In genomic region chr15:90232941-90233700, GRCh38 we compare ENCODE assay signal across 8 cellular contexts. TPM values are rescaled to one million over a fixed set of nuclear protein-coding genes. Genes with fewer than 3 reads are reported as not detected.
DNase-seq lines count a peak whose midpoint lies in the region; ATAC-seq and TF ChIP-seq lines count a peak whose summit lies in the region.

No MANE protein-coding gene starts in this region.

- H3K27ac ChIP-seq in BLaER1 treated with 17β-estradiol and CSF1 and Interleukin-3, amounts not matched to agents 10 nM and 100 nM, result peak overlapping the region; percentile 68 to 89 (median 84)
- H3K27ac ChIP-seq in right atrium auricular region (peak overlapping the region; percentile 86 to 87), gastrocnemius medialis (peak overlapping the region; percentile 86 to 96 (median 94))

- H3K4me3 ChIP-seq in BLaER1 treated with 17β-estradiol and CSF1 and Interleukin-3, amounts not matched to agents 10 nM and 100 nM, result peak overlapping the region; percentile 77 to 95 (median 88)
- H3K4me3 ChIP-seq in right atrium auricular region, result peak overlapping the region; percentile 69 to 85
- peak overlapping the region; percentile 84 to 99 (median 94) for H3K4me3 ChIP-seq in gastrocnemius medialis

- H3K9me3 Mint-ChIP-seq in activated naive CD8-positive, alpha-beta T cell treated with anti-CD3 and anti-CD28 coated beads, Interleukin-2, amount 10 ng/mL, durations not matched to agents 7 days and 5 days, result no peaks in the 10 kb centered on the region

- peak; percentile 50 for DNase-seq in SK-MEL-5 (ENCODE audit: low read depth, low spot score)
- DNase-seq in activated naive CD8-positive, alpha-beta T cell treated with anti-CD3 and anti-CD28 coated beads, Interleukin-2, amount 10 ng/mL, durations not matched to agents 7 days and 5 days, result peak; percentile 73
- DNase-seq in right atrium auricular region (ENCODE audit: low spot score), result peak; percentile 75
- DNase-seq in gastrocnemius medialis, result peak in 1 of 2 donors; percentile 60
- no peak for DNase-seq in DMS79 treated with DMSO at 0.1 percent for 48 hours (lab: John Stamatoyannopoulos, UW)

- H3K9me3 ChIP-seq in BLaER1 treated with 17β-estradiol and CSF1 and Interleukin-3, amounts not matched to agents 10 nM and 100 nM (replicated peaks in 1 of 11), result no peaks in the 10 kb centered on the region
- H3K9me3 ChIP-seq in right atrium auricular region, result no peaks in the 10 kb centered on the region
- H3K9me3 ChIP-seq in gastrocnemius medialis, result no peaks in the 10 kb centered on the region

- H3K27me3 Mint-ChIP-seq in activated naive CD8-positive, alpha-beta T cell treated with anti-CD3 and anti-CD28 coated beads, Interleukin-2, amount 10 ng/mL, durations not matched to agents 7 days and 5 days, result no peaks in the 10 kb centered on the region

- H3K4me1 ChIP-seq in BLaER1 treated with 17β-estradiol and CSF1 and Interleukin-3, amounts not matched to agents 10 nM and 100 nM, result peaks cover 41 to 47% (median 45%) of the 10 kb centered on the region in 10 experiments
- H3K4me1 ChIP-seq in right atrium auricular region (peaks cover 0 to 50% of the 10 kb centered on the region in 2 donors), gastrocnemius medialis (peaks cover 32 to 44% of the 10 kb centered on the region in 2 donors)

- H4K20me1 ChIP-seq in BLaER1 treated with 17β-estradiol and CSF1 and Interleukin-3, amounts not matched to agents 10 nM and 100 nM, result peaks cover 5 to 55% (median 28%) of the 10 kb centered on the region in 11 experiments; a peak in 16 of 22 replicates

- intact Hi-C loops in gastrocnemius medialis (cut with DNase I; ENCODE audit: low total_unique reads), result loop anchor here (2.0 kb wide), 1 partner anchor 58 kb away; no protein-coding TSS in a partner anchor

- no peak for TF ChIP-seq POLR2A in gastrocnemius medialis (IDR thresholded peaks at IDR 0.05)

- TF ChIP-seq CTCF in right atrium auricular region (IDR thresholded peaks at IDR 0.05), result peak in 1 of 2 donors; percentile 62
- peak; percentile 34 to 60 (median 49) for TF ChIP-seq CTCF in gastrocnemius medialis (IDR thresholded peaks at IDR 0.05 in 4 of 5, conservative IDR thresholded peaks at IDR 0.05 in 1 of 5)

- H3K27ac Mint-ChIP-seq in activated naive CD8-positive, alpha-beta T cell treated with anti-CD3 and anti-CD28 coated beads, Interleukin-2, amount 10 ng/mL, durations not matched to agents 7 days and 5 days, result peak overlapping the region; percentile 91

- H3K27me3 ChIP-seq in BLaER1 treated with 17β-estradiol and CSF1 and Interleukin-3, amounts not matched to agents 10 nM and 100 nM, result no peaks in the 10 kb centered on the region
- no peaks in the 10 kb centered on the region for H3K27me3 ChIP-seq in right atrium auricular region
- no peaks in the 10 kb centered on the region for H3K27me3 ChIP-seq in gastrocnemius medialis

- H3K4me1 Mint-ChIP-seq in activated naive CD8-positive, alpha-beta T cell treated with anti-CD3 and anti-CD28 coated beads, Interleukin-2, amount 10 ng/mL, durations not matched to agents 7 days and 5 days, result peaks cover 42% of the 10 kb centered on the region

- peak; percentile 31 for ATAC-seq in GM19035 (IDR thresholded peaks at IDR 0.05; ENCODE audit: unreplicated experiment)
- peak; percentile 43 for ATAC-seq in HG03354 (IDR thresholded peaks at IDR 0.05; ENCODE audit: poor library complexity, severe bottlenecking, unreplicated experiment)
- ATAC-seq in activated naive CD8-positive, alpha-beta T cell treated with anti-CD3 and anti-CD28 coated beads, Interleukin-2, amount 10 ng/mL, durations not matched to agents 7 days and 5 days (ENCODE audit: low read depth), result peak; percentile 12
- peak; percentile 48 to 65 for ATAC-seq in gastrocnemius medialis

- in situ Hi-C loops in SK-MEL-5 (cut with HindIII; ENCODE audit: low pct_unique_long_range_greater_than_20kb, low sequenced_read_pairs), result no loop called here
- in situ Hi-C loops in gastrocnemius medialis (cut with MboI; ENCODE audit: low sequenced_read_pairs in 4 of 4), result no loop called here

- peak overlapping the region; percentile 73 to 91 (median 86) for H3K9ac ChIP-seq in BLaER1 treated with 17β-estradiol and CSF1 and Interleukin-3, amounts not matched to agents 10 nM and 100 nM

- peak overlapping the region; percentile 85 to 100 (median 94) for H3K4me2 ChIP-seq in BLaER1 treated with 17β-estradiol and CSF1 and Interleukin-3, amounts not matched to agents 10 nM and 100 nM

- peak overlapping the region; percentile 96 for H3K4me3 Mint-ChIP-seq in activated naive CD8-positive, alpha-beta T cell treated with anti-CD3 and anti-CD28 coated beads, Interleukin-2, amount 10 ng/mL, durations not matched to agents 7 days and 5 days

- peaks cover 23% of the 10 kb centered on the region for H3K36me3 Mint-ChIP-seq in activated naive CD8-positive, alpha-beta T cell treated with anti-CD3 and anti-CD28 coated beads, Interleukin-2, amount 10 ng/mL, durations not matched to agents 7 days and 5 days

- H3K36me3 ChIP-seq in BLaER1 treated with 17β-estradiol and CSF1 and Interleukin-3, amounts not matched to agents 10 nM and 100 nM, result peaks cover 28 to 55% (median 36%) of the 10 kb centered on the region in 11 experiments
- H3K36me3 ChIP-seq in right atrium auricular region (peaks cover 30% of the 10 kb centered on the region), gastrocnemius medialis (peaks cover 0 to 29% of the 10 kb centered on the region in 2 donors)

- POLR2A ChIA-PET in activated naive CD8-positive, alpha-beta T cell treated with anti-CD3 and anti-CD28 coated beads, Interleukin-2, amount 10 ng/mL, durations not matched to agents 7 days and 5 days (lab: Charles Lee), result interaction anchor here (0.7 to 4.6 kb wide), 21 partner anchors 8 to 699 kb away, joined by 3 to 40 read pairs (median 4); partner anchors contain the start of genes IDH2, IQGAP1, NGRN and SEMA4B

RNA-seq across cellular contexts. Expression of gene CIB1, which starts 0.6 kb away (rescaled TPM):
- total RNA-seq in SK-MEL-5 (2014; rRNA removed; shearing (Covaris generic)), result 40.0 and 47.2 TPM in 2 replicates
- polyA plus RNA-seq in SK-MEL-5 (2015; cell fraction: cytosol; rRNA removed), result 48.2 and 65.3 TPM in 2 replicates
- polyA plus RNA-seq in SK-MEL-5 (2015; cell fraction: nucleus; rRNA removed), result 30.6 and 39.1 TPM in 2 replicates
- total RNA-seq in activated naive CD8-positive, alpha-beta T cell treated with anti-CD3 and anti-CD28 coated beads, Interleukin-2, amount 10 ng/mL, durations not matched to agents 7 days and 5 days, result 100 to 1,000 TPM; 129 to 130 TPM
- total RNA-seq in right atrium auricular region (10 to 100 TPM; 24.9 to 31.1 TPM), gastrocnemius medialis (10 to 100 TPM; 15.5 to 43.4 (median 30.7) TPM)

RNA-seq across cellular contexts. Expression of gene GDPGP1, which starts 0.9 kb away (rescaled TPM):
- total RNA-seq in SK-MEL-5 (2014; rRNA removed; shearing (Covaris generic)), result 5.5 and 10.9 TPM in 2 replicates
- 7.3 and 11.3 TPM in 2 replicates for polyA plus RNA-seq in SK-MEL-5 (2015; cell fraction: cytosol; rRNA removed)
- 8.3 and 9.7 TPM in 2 replicates for polyA plus RNA-seq in SK-MEL-5 (2015; cell fraction: nucleus; rRNA removed)
- 10 to 100 TPM; 10.2 to 10.3 TPM for total RNA-seq in activated naive CD8-positive, alpha-beta T cell treated with anti-CD3 and anti-CD28 coated beads, Interleukin-2, amount 10 ng/mL, durations not matched to agents 7 days and 5 days
- 10 to 100 TPM in 1 of 2 donors, 1 to 10 TPM in 1; 8.6 to 16.1 TPM for total RNA-seq in right atrium auricular region
- total RNA-seq in gastrocnemius medialis, result 1 to 10 TPM; 1.8 to 6.9 (median 4.3) TPM

RNA-seq across cellular contexts. Expression of gene TTLL13, which starts 16.2 kb away (rescaled TPM):
- total RNA-seq in SK-MEL-5 (2014; rRNA removed; shearing (Covaris generic)), result 0.18 TPM in 1 of 2 replicates, not detected in the other
- 0.14 and 0.19 TPM in 2 replicates for polyA plus RNA-seq in SK-MEL-5 (2015; cell fraction: cytosol; rRNA removed)
- 0.28 TPM in 1 of 2 replicates, not detected in the other for polyA plus RNA-seq in SK-MEL-5 (2015; cell fraction: nucleus; rRNA removed)
- 1 to 10 TPM in 1 of 2 experiments, under 1 TPM in 1; 0.47 to 1.5 TPM for total RNA-seq in activated naive CD8-positive, alpha-beta T cell treated with anti-CD3 and anti-CD28 coated beads, Interleukin-2, amount 10 ng/mL, durations not matched to agents 7 days and 5 days
- not detected for total RNA-seq in right atrium auricular region
- total RNA-seq in gastrocnemius medialis, result not detected

RNA-seq across cellular contexts. Expression of gene SEMA4B, which starts 32.0 kb away (rescaled TPM):
- total RNA-seq in SK-MEL-5 (2014; rRNA removed; shearing (Covaris generic)), result 10.6 and 17.1 TPM in 2 replicates
- 18.4 and 22.1 TPM in 2 replicates for polyA plus RNA-seq in SK-MEL-5 (2015; cell fraction: cytosol; rRNA removed)
- polyA plus RNA-seq in SK-MEL-5 (2015; cell fraction: nucleus; rRNA removed), result 27.5 and 27.8 TPM in 2 replicates
- total RNA-seq in activated naive CD8-positive, alpha-beta T cell treated with anti-CD3 and anti-CD28 coated beads, Interleukin-2, amount 10 ng/mL, durations not matched to agents 7 days and 5 days, result 10 to 100 TPM; 14.1 to 15.4 TPM
- total RNA-seq in right atrium auricular region (10 to 100 TPM; 22.1 to 31.6 TPM), gastrocnemius medialis (10 to 100 TPM in 1 of 4 donors, 1 to 10 TPM in 3; 2.1 to 12.1 (median 6.4) TPM)

RNA-seq across cellular contexts. Expression of gene NGRN, which starts 32.4 kb away (rescaled TPM):
- total RNA-seq in SK-MEL-5 (2014; rRNA removed; shearing (Covaris generic)), result 88.4 and 99.6 TPM in 2 replicates
- polyA plus RNA-seq in SK-MEL-5 (2015; cell fraction: cytosol; rRNA removed), result 65.1 and 69.2 TPM in 2 replicates
- 28.8 and 29.4 TPM in 2 replicates for polyA plus RNA-seq in SK-MEL-5 (2015; cell fraction: nucleus; rRNA removed)
- 10 to 100 TPM; 34.3 to 35.8 TPM for total RNA-seq in activated naive CD8-positive, alpha-beta T cell treated with anti-CD3 and anti-CD28 coated beads, Interleukin-2, amount 10 ng/mL, durations not matched to agents 7 days and 5 days
- total RNA-seq in right atrium auricular region (100 to 1,000 TPM; 107 to 110 TPM), gastrocnemius medialis (100 to 1,000 TPM; 160 to 323 (median 274) TPM)
